ENCODE assay signal across 1 cellular context in genomic region chr12:105107497-105108371, GRCh38.
A peak's percentile ranks its signal among the peaks of the same experiment; 100 is the strongest.
TF ChIP-seq lines count a peak whose summit lies in the region.

Gene WASHC4 (plus strand): TSS chr12:105107731. CDS start chr12:105107801, 70 bp downstream.

TF ChIP-seq in HepG2, 621 proteins besides CTCF, POLR2A, EP300 and RAD21 (continued from another document and continues in another):
- TF ChIP-seq SIX1 (CRISPR knock-in tag; IDR thresholded peaks at IDR 0.05; ENCODE audit: borderline replicate concordance) (no peak), KLF11 (CRISPR knock-in tag; IDR thresholded peaks at IDR 0.05) (peak; percentile 87; the same call in 1 of the 2 replicates), ZNF20 (CRISPR knock-in tag; IDR thresholded peaks at IDR 0.05) (peak; percentile 49; the same call in 1 of the 2 replicates), PLRG1 (conservative IDR thresholded peaks at IDR 0.05) (no peak), ZNF737 (CRISPR knock-in tag; IDR thresholded peaks at IDR 0.05; ENCODE audit: borderline replicate concordance) (no peak), MYC (CRISPR knock-in tag; IDR thresholded peaks at IDR 0.05; ENCODE audit: borderline replicate concordance) (peak; percentile 83; the same call in 1 of the 2 replicates), ZNF274 (CRISPR knock-in tag; IDR thresholded peaks at IDR 0.05) (peak; percentile 73), ZNF777 (CRISPR knock-in tag; IDR thresholded peaks at IDR 0.05) (peak; percentile 95), SP5 (CRISPR knock-in tag; IDR thresholded peaks at IDR 0.05; ENCODE audit: borderline replicate concordance, low read depth) (peak; percentile 69), SKI (IDR thresholded peaks at IDR 0.05; ENCODE audit: partially characterized antibody) (peak; percentile 85), MZF1 (CRISPR knock-in tag; IDR thresholded peaks at IDR 0.05; ENCODE audit: borderline replicate concordance) (no peak), MAZ (IDR thresholded peaks at IDR 0.05; ENCODE audit: borderline replicate concordance, low read depth, low read length) (no peak), MAZ (CRISPR knock-in tag; IDR thresholded peaks at IDR 0.05; ENCODE audit: low read depth) (peak; percentile 91), ZFP82 (CRISPR knock-in tag; IDR thresholded peaks at IDR 0.05; ENCODE audit: borderline replicate concordance) (0 out of 2 replicates have a peak, but pooled peaks have one; percentile 37), SAP130 (CRISPR knock-in tag; IDR thresholded peaks at IDR 0.05; ENCODE audit: low read depth) (peak; percentile 83), ADNP (CRISPR knock-in tag; IDR thresholded peaks at IDR 0.05) (no peak), ZBTB7B (CRISPR knock-in tag; IDR thresholded peaks at IDR 0.05) (peak; percentile 66; the same call in 1 of the 2 replicates), ETV5 (CRISPR knock-in tag; IDR thresholded peaks at IDR 0.05; ENCODE audit: borderline replicate concordance) (peak; percentile 95), CBFB (CRISPR knock-in tag; IDR thresholded peaks at IDR 0.05) (peak; percentile 85; the same call in 1 of the 2 replicates), ZNF883 (CRISPR knock-in tag; IDR thresholded peaks at IDR 0.05; ENCODE audit: not compliant biosample characterization) (peak; percentile 95), ZNF121 (CRISPR knock-in tag; IDR thresholded peaks at IDR 0.05) (peak; percentile 65; the same call in 1 of the 2 replicates), SNAI1 (CRISPR knock-in tag; IDR thresholded peaks at IDR 0.05; ENCODE audit: borderline replicate concordance) (peak; percentile 92), ZNF224 (CRISPR knock-in tag; IDR thresholded peaks at IDR 0.05) (no peak; the same call in none of the 2 replicates), GATAD2A (CRISPR knock-in tag; IDR thresholded peaks at IDR 0.05) (no peak), POLR2AphosphoS2 (IDR thresholded peaks at IDR 0.05; ENCODE audit: low read depth, low read length) (no peak), HNRNPLL (IDR thresholded peaks at IDR 0.05; ENCODE audit: low read depth, low read length, poor library complexity, severe bottlenecking) (peak; percentile 59), FOXM1 (CRISPR knock-in tag; IDR thresholded peaks at IDR 0.05) (0 out of 2 replicates have a peak, but pooled peaks have one; percentile 45), ZNF484 (CRISPR knock-in tag; IDR thresholded peaks at IDR 0.05; ENCODE audit: borderline replicate concordance, low read depth) (peak; percentile 68; the same call in 1 of the 2 replicates), NR1H2 (CRISPR knock-in tag; IDR thresholded peaks at IDR 0.05; ENCODE audit: borderline replicate concordance, low read depth) (peak; percentile 84; the same call in 1 of the 2 replicates), HNRNPUL1 (IDR thresholded peaks at IDR 0.05; ENCODE audit: low read depth, low read length) (peak; percentile 70; the same call in 1 of the 2 replicates), ZNF512 (CRISPR knock-in tag; IDR thresholded peaks at IDR 0.05) (no peak), ZNF564 (CRISPR knock-in tag; IDR thresholded peaks at IDR 0.05) (peak; percentile 84; the same call in 1 of the 2 replicates), RARA (CRISPR knock-in tag; IDR thresholded peaks at IDR 0.05) (peak; percentile 53), MXI1 (IDR thresholded peaks at IDR 0.05; ENCODE audit: borderline replicate concordance, low read depth, low read length) (peak; percentile 85; the same call in 2 of the 3 replicates), ZNF160 (CRISPR knock-in tag; IDR thresholded peaks at IDR 0.05) (peak; percentile 78; the same call in 1 of the 2 replicates), SP1 (IDR thresholded peaks at IDR 0.05) (no peak), SP1 (CRISPR knock-in tag; IDR thresholded peaks at IDR 0.05) (peak; percentile 88)
- TF ChIP-seq, protein P1, sequence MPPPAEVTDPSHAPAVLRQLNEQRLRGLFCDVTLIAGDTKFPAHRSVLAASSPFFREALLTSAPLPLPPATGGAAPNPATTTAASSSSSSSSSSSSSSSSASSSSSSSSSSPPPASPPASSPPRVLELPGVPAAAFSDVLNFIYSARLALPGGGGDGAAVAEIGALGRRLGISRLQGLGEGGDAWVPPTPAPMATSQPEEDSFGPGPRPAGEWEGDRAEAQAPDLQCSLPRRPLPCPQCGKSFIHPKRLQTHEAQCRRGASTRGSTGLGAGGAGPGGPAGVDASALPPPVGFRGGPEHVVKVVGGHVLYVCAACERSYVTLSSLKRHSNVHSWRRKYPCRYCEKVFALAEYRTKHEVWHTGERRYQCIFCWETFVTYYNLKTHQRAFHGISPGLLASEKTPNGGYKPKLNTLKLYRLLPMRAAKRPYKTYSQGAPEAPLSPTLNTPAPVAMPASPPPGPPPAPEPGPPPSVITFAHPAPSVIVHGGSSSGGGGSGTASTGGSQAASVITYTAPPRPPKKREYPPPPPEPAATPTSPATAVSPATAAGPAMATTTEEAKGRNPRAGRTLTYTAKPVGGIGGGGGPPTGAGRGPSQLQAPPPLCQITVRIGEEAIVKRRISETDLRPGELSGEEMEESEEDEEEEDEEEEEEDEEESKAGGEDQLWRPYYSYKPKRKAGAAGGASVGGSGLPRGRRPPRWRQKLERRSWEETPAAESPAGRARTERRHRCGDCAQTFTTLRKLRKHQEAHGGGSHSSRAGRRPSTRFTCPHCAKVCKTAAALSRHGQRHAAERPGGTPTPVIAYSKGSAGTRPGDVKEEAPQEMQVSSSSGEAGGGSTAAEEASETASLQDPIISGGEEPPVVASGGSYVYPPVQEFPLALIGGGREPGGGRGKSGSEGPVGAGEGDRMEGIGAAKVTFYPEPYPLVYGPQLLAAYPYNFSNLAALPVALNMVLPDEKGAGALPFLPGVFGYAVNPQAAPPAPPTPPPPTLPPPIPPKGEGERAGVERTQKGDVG (CRISPR knock-in tag; IDR thresholded peaks at IDR 0.05; ENCODE audit: borderline replicate concordance): peak; percentile 68; the same call in 1 of the 2 replicates
- TF ChIP-seq, protein P2, sequence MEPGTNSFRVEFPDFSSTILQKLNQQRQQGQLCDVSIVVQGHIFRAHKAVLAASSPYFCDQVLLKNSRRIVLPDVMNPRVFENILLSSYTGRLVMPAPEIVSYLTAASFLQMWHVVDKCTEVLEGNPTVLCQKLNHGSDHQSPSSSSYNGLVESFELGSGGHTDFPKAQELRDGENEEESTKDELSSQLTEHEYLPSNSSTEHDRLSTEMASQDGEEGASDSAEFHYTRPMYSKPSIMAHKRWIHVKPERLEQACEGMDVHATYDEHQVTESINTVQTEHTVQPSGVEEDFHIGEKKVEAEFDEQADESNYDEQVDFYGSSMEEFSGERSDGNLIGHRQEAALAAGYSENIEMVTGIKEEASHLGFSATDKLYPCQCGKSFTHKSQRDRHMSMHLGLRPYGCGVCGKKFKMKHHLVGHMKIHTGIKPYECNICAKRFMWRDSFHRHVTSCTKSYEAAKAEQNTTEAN (CRISPR knock-in tag; conservative IDR thresholded peaks at IDR 0.05): no peak; the same call in 1 of the 2 replicates
- TF ChIP-seq, protein P3, sequence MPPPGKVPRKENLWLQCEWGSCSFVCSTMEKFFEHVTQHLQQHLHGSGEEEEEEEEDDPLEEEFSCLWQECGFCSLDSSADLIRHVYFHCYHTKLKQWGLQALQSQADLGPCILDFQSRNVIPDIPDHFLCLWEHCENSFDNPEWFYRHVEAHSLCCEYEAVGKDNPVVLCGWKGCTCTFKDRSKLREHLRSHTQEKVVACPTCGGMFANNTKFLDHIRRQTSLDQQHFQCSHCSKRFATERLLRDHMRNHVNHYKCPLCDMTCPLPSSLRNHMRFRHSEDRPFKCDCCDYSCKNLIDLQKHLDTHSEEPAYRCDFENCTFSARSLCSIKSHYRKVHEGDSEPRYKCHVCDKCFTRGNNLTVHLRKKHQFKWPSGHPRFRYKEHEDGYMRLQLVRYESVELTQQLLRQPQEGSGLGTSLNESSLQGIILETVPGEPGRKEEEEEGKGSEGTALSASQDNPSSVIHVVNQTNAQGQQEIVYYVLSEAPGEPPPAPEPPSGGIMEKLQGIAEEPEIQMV (CRISPR knock-in tag; IDR thresholded peaks at IDR 0.05; ENCODE audit: low read depth): peak; percentile 84; the same call in 1 of the 2 replicates
- TF ChIP-seq, protein P4, sequence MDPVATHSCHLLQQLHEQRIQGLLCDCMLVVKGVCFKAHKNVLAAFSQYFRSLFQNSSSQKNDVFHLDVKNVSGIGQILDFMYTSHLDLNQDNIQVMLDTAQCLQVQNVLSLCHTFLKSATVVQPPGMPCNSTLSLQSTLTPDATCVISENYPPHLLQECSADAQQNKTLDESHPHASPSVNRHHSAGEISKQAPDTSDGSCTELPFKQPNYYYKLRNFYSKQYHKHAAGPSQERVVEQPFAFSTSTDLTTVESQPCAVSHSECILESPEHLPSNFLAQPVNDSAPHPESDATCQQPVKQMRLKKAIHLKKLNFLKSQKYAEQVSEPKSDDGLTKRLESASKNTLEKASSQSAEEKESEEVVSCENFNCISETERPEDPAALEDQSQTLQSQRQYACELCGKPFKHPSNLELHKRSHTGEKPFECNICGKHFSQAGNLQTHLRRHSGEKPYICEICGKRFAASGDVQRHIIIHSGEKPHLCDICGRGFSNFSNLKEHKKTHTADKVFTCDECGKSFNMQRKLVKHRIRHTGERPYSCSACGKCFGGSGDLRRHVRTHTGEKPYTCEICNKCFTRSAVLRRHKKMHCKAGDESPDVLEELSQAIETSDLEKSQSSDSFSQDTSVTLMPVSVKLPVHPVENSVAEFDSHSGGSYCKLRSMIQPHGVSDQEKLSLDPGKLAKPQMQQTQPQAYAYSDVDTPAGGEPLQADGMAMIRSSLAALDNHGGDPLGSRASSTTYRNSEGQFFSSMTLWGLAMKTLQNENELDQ (CRISPR knock-in tag; IDR thresholded peaks at IDR 0.05; ENCODE audit: borderline replicate concordance): no peak
- TF ChIP-seq, protein P5, sequence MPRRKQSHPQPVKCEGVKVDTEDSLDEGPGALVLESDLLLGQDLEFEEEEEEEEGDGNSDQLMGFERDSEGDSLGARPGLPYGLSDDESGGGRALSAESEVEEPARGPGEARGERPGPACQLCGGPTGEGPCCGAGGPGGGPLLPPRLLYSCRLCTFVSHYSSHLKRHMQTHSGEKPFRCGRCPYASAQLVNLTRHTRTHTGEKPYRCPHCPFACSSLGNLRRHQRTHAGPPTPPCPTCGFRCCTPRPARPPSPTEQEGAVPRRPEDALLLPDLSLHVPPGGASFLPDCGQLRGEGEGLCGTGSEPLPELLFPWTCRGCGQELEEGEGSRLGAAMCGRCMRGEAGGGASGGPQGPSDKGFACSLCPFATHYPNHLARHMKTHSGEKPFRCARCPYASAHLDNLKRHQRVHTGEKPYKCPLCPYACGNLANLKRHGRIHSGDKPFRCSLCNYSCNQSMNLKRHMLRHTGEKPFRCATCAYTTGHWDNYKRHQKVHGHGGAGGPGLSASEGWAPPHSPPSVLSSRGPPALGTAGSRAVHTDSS (CRISPR knock-in tag; conservative IDR thresholded peaks at IDR 0.05): no peak
- TF ChIP-seq, protein P6, sequence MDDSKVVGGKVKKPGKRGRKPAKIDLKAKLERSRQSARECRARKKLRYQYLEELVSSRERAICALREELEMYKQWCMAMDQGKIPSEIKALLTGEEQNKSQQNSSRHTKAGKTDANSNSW (CRISPR knock-in tag; IDR thresholded peaks at IDR 0.05; ENCODE audit: borderline replicate concordance): no peak; the same call in 1 of the 2 replicates
- TF ChIP-seq, protein P7, sequence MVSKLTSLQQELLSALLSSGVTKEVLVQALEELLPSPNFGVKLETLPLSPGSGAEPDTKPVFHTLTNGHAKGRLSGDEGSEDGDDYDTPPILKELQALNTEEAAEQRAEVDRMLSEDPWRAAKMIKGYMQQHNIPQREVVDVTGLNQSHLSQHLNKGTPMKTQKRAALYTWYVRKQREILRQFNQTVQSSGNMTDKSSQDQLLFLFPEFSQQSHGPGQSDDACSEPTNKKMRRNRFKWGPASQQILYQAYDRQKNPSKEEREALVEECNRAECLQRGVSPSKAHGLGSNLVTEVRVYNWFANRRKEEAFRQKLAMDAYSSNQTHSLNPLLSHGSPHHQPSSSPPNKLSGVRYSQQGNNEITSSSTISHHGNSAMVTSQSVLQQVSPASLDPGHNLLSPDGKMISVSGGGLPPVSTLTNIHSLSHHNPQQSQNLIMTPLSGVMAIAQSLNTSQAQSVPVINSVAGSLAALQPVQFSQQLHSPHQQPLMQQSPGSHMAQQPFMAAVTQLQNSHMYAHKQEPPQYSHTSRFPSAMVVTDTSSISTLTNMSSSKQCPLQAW (CRISPR knock-in tag; IDR thresholded peaks at IDR 0.05): peak; percentile 86
- TF ChIP-seq, protein P8, sequence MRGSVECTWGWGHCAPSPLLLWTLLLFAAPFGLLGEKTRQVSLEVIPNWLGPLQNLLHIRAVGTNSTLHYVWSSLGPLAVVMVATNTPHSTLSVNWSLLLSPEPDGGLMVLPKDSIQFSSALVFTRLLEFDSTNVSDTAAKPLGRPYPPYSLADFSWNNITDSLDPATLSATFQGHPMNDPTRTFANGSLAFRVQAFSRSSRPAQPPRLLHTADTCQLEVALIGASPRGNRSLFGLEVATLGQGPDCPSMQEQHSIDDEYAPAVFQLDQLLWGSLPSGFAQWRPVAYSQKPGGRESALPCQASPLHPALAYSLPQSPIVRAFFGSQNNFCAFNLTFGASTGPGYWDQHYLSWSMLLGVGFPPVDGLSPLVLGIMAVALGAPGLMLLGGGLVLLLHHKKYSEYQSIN (CRISPR knock-in tag; IDR thresholded peaks at IDR 0.05; ENCODE audit: borderline replicate concordance): no peak; the same call in 1 of the 2 replicates
- TF ChIP-seq, protein P9, sequence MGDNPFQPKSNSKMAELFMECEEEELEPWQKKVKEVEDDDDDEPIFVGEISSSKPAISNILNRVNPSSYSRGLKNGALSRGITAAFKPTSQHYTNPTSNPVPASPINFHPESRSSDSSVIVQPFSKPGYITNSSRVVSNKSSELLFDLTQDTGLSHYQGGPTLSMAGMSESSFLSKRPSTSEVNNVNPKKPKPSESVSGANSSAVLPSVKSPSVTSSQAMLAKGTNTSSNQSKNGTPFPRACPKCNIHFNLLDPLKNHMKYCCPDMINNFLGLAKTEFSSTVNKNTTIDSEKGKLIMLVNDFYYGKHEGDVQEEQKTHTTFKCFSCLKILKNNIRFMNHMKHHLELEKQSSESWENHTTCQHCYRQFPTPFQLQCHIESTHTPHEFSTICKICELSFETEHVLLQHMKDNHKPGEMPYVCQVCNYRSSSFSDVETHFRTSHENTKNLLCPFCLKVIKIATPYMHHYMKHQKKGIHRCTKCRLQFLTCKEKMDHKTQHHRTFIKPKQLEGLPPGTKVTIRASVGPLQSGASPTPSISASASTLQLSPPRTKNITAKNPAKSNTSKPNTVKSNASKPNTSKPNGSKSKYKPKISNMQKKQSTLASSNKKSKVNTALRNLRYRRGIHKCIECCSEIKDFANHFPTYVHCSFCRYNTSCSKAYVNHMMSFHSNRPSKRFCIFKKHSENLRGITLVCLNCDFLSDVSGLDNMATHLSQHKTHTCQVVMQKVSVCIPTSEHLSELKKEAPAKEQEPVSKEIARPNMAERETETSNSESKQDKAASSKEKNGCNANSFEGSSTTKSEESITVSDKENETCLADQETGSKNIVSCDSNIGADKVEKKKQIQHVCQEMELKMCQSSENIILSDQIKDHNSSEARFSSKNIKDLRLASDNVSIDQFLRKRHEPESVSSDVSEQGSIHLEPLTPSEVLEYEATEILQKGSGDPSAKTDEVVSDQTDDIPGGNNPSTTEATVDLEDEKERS (CRISPR knock-in tag; IDR thresholded peaks at IDR 0.05): no peak; the same call in 1 of the 2 replicates
